ENCODE assay signal across 10 cellular contexts in the genomic region with DNA sequence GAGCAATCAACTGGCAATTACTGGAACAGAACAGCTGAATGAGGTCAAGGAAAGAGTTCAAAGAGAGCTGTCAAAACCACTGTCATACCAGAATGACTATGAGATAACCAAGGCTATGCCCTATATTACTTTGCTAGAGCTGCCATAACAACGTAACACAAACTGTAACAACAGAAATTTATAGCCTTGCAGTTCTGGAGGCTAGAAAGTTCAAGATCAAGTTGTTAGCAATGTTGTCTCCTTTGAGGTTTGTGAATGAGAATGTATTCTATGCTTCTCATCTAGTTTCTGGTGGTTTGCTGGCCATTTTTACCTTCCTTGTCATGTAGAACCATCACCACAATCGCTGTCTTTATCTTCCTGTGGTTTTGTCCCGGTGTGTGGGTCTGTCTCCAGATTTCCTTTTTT.
DNase-seq lines count a peak whose midpoint lies in the region; ATAC-seq and TF ChIP-seq lines count a peak whose summit lies in the region.
"Had no signal": no experiment of that assay in that cellular context is flagged by ENCODE, and none has a peak within 500 bp of the region (broad histone marks: within the 10 kb centered on the region; RNA-seq: fewer than 3 reads in every experiment).

No MANE protein-coding gene starts in this region.

- CTCF ChIA-PET in Caco-2 (lab: Charles Lee), result no interaction called here

- no peaks in the 10 kb centered on the region for H3K27me3 ChIP-seq in H7 (ENCODE audit: control insufficient read depth, insufficient read depth, low read length)
- no peaks in the 10 kb centered on the region for H3K27me3 ChIP-seq in Caco-2 (replicated peaks; ENCODE audit: control insufficient read depth, insufficient read depth, low read length)

- BruUV-seq in Caco-2 (replicated peaks; lab: Mats Ljungman, UMichigan), result no TSS peak

- peaks cover 11% of the 10 kb centered on the region for H3K4me1 Mint-ChIP-seq in activated T-cell treated with anti-CD3 and anti-CD28 coated beads, Interleukin-2, amount 50 U/mL, for 24 hours (ENCODE audit: low read depth)
- peaks cover 14 to 24% of the 10 kb centered on the region in 2 donors for H3K4me1 Mint-ChIP-seq in natural killer cell treated with Interleukin-12 subunit alpha and Interleukin-12 subunit beta and Interleukin-15 and Interleukin-18, amount 100 ng/mL, for 72 hours (ENCODE audit: low read depth in 2 of 2)
- no peaks in the 10 kb centered on the region for H3K4me1 Mint-ChIP-seq in Caco-2 (ENCODE audit: low read depth, unreplicated experiment)

- DNase-seq in activated T-cell treated with anti-CD3 and anti-CD28 coated beads, Interleukin-2, amount 50 U/mL, for 24 hours, result no peak
- DNase-seq in activated T-cell treated with anti-CD3 and anti-CD28 coated beads for 4 hours (no peak), LHCN-M2 (ENCODE audit: low read depth) (peak; percentile 23), H7 (no peak), Caco-2 (no peak), mesenteric fat pad (ENCODE audit: low spot score) (no peak)
- DNase-seq in natural killer cell treated with Interleukin-12 subunit alpha and Interleukin-12 subunit beta and Interleukin-15 and Interleukin-18, amount 100 ng/mL, for 72 hours (ENCODE audit: low spot score), result no peak
- DNase-seq: mesendoderm; stimulated activated CD4-positive, alpha-beta T cell treated with anti-CD3 and anti-CD28 coated beads, Interleukin-4, amount 100 ng/mL, for 4 hours had no signal

- no peak for TF ChIP-seq CTCF in Caco-2 (IDR thresholded peaks at IDR 0.05; ENCODE audit: insufficient read depth in 1 of 2, low read depth in 1 of 2, low read length in 1 of 2, severe bottlenecking in 1 of 2, unreplicated experiment in 1 of 2)

- H3K27ac Mint-ChIP-seq in activated T-cell treated with anti-CD3 and anti-CD28 coated beads, Interleukin-2, amount 50 U/mL, for 24 hours, result peak overlapping the region; percentile 85
- peak overlapping the region; percentile 24 to 41 for H3K27ac Mint-ChIP-seq in natural killer cell treated with Interleukin-12 subunit alpha and Interleukin-12 subunit beta and Interleukin-15 and Interleukin-18, amount 100 ng/mL, for 72 hours
- no peak overlapping the region for H3K27ac Mint-ChIP-seq in Caco-2 (ENCODE audit: unreplicated experiment)

- no peaks in the 10 kb centered on the region for H3K4me1 ChIP-seq in Caco-2

- intact Hi-C loops in Caco-2 (cut with micrococcal nuclease; ENCODE audit: unreplicated experiment), result no loop called here

- H3K4me3 ChIP-seq in H7 (ENCODE audit: insufficient read depth, low read depth, low read length), result no peak overlapping the region
- no peak overlapping the region for H3K4me3 ChIP-seq in Caco-2 (ENCODE audit: low read depth, low read length)

- no peak overlapping the region for H3K4me3 Mint-ChIP-seq in activated T-cell treated with anti-CD3 and anti-CD28 coated beads, Interleukin-2, amount 50 U/mL, for 24 hours
- peak overlapping the region; percentile 20 for H3K4me3 Mint-ChIP-seq in natural killer cell treated with Interleukin-12 subunit alpha and Interleukin-12 subunit beta and Interleukin-15 and Interleukin-18, amount 100 ng/mL, for 72 hours
- H3K4me3 Mint-ChIP-seq in Caco-2 (ENCODE audit: unreplicated experiment), result no peak overlapping the region

- H3K9me3 Mint-ChIP-seq in activated T-cell treated with anti-CD3 and anti-CD28 coated beads, Interleukin-2, amount 50 U/mL, for 24 hours, result no peaks in the 10 kb centered on the region
- peaks cover 4% of the 10 kb centered on the region for H3K9me3 Mint-ChIP-seq in natural killer cell treated with Interleukin-12 subunit alpha and Interleukin-12 subunit beta and Interleukin-15 and Interleukin-18, amount 100 ng/mL, for 72 hours
- H3K9me3 Mint-ChIP-seq in Caco-2 (ENCODE audit: unreplicated experiment), result peaks cover 9% of the 10 kb centered on the region

- ATAC-seq in HG02840 (IDR thresholded peaks at IDR 0.05; ENCODE audit: low FRiP score, unreplicated experiment), result peak; percentile 56
- ATAC-seq in natural killer cell treated with Interleukin-12 subunit alpha and Interleukin-12 subunit beta and Interleukin-15 and Interleukin-18, amount 100 ng/mL, for 72 hours, result peak; percentile 98

- H3K36me3 ChIP-seq in H7 (replicated peaks; ENCODE audit: control insufficient read depth, insufficient read depth, low read length) (no peaks in the 10 kb centered on the region), Caco-2 (ENCODE audit: control insufficient read depth, insufficient read depth, low read length) (no peaks in the 10 kb centered on the region)

- POLR2A ChIA-PET in Caco-2 (lab: Charles Lee), result no interaction called here

- H3K36me3 Mint-ChIP-seq in activated T-cell treated with anti-CD3 and anti-CD28 coated beads, Interleukin-2, amount 50 U/mL, for 24 hours (ENCODE audit: low read depth), result no peaks in the 10 kb centered on the region
- no peaks in the 10 kb centered on the region for H3K36me3 Mint-ChIP-seq in natural killer cell treated with Interleukin-12 subunit alpha and Interleukin-12 subunit beta and Interleukin-15 and Interleukin-18, amount 100 ng/mL, for 72 hours
- H3K36me3 Mint-ChIP-seq in Caco-2 (ENCODE audit: insufficient read depth, unreplicated experiment), result no peaks in the 10 kb centered on the region

- no peaks in the 10 kb centered on the region for H3K9me3 ChIP-seq in Caco-2

- peaks cover 15% of the 10 kb centered on the region for H3K27me3 Mint-ChIP-seq in activated T-cell treated with anti-CD3 and anti-CD28 coated beads, Interleukin-2, amount 50 U/mL, for 24 hours
- peaks cover 0 to 7% of the 10 kb centered on the region in 2 donors for H3K27me3 Mint-ChIP-seq in natural killer cell treated with Interleukin-12 subunit alpha and Interleukin-12 subunit beta and Interleukin-15 and Interleukin-18, amount 100 ng/mL, for 72 hours
- no peaks in the 10 kb centered on the region for H3K27me3 Mint-ChIP-seq in Caco-2 (ENCODE audit: insufficient read depth, unreplicated experiment)
